8 cellular contexts compared by ENCODE assay signal in the genomic region with DNA sequence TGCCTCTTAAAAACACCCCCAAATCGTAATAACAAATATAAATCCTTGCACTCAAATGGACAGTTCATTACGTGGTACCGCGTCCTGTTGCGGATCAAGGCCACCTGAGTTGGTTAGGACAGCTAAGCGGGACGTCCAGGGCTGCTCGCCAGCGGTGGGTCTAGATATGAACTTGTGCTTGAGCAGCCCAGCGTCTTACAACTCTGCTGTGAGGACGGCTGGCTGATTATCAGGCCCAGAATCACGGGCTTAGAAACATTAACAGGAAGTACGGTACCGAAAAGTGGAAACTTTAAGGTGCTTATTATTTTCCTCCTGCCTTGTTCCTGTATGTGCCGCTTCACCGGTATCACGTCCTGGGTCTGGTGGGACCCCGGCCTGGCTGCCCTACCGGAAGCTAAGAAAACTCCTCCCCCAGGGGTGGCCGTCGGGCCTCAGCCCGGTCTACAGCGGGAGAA. TPM values are rescaled to one million over a fixed set of nuclear protein-coding genes. Genes with fewer than 3 reads are reported as not detected.
A peak's percentile ranks its signal among the peaks of the same experiment; 100 is the strongest.
DNase-seq lines count a peak whose midpoint lies in the region; ATAC-seq and TF ChIP-seq lines count a peak whose summit lies in the region.

No MANE protein-coding gene starts in this region.

- H3K4me1 Mint-ChIP-seq in activated CD4-positive, alpha-beta T cell treated with anti-CD3 and anti-CD28 coated beads for 36 hours: peaks cover 39% of the 10 kb centered on the region
- H3K4me1 Mint-ChIP-seq in naive thymus-derived CD8-positive, alpha-beta T cell: peaks cover 30 to 47% (median 39%) of the 10 kb centered on the region in 4 donors

- H3K9me3 ChIP-seq in Panc1 (ENCODE audit: control insufficient read depth, insufficient read depth, low read depth, low read length) (no peaks in the 10 kb centered on the region), duodenal mucosa (ENCODE audit: control insufficient read depth in 1 of 2, low read length in 2 of 2) (no peaks in the 10 kb centered on the region)

- no peaks in the 10 kb centered on the region for H3K9me3 Mint-ChIP-seq in activated CD4-positive, alpha-beta T cell treated with anti-CD3 and anti-CD28 coated beads for 36 hours (ENCODE audit: low read depth)
- peaks cover 0 to 5% (median 0%) of the 10 kb centered on the region in 9 donors for H3K9me3 Mint-ChIP-seq in naive thymus-derived CD8-positive, alpha-beta T cell

- no peak for ATAC-seq in activated CD4-positive, alpha-beta T cell treated with anti-CD3 and anti-CD28 coated beads for 36 hours
- peak; percentile 45 for ATAC-seq in HG02885 (IDR thresholded peaks at IDR 0.05; ENCODE audit: poor library complexity, unreplicated experiment)
- ATAC-seq in Panc1: no peak
- ATAC-seq in naive thymus-derived CD8-positive, alpha-beta T cell: no peak
- ATAC-seq in activated CD4-positive, CD25-positive, alpha-beta regulatory T cell treated with anti-CD3 and anti-CD28 coated beads, Interleukin-2, amount 50 U/mL, for 24 hours: no peak

- TF ChIP-seq CTCF in Panc1 (IDR thresholded peaks at IDR 0.05): no peak

- H3K27ac ChIP-seq in Panc1 (ENCODE audit: low read length) (peak overlapping the region; percentile 87), duodenal mucosa (ENCODE audit: low read depth, low read length) (peak overlapping the region; percentile 99)

- H3K9ac ChIP-seq in duodenal mucosa (ENCODE audit: low read depth in 1 of 2, low read length in 2 of 2): peak overlapping the region in 1 of 2 donors; percentile 76

- no peaks in the 10 kb centered on the region for H3K27me3 Mint-ChIP-seq in activated CD4-positive, alpha-beta T cell treated with anti-CD3 and anti-CD28 coated beads for 36 hours
- no peaks in the 10 kb centered on the region for H3K27me3 Mint-ChIP-seq in naive thymus-derived CD8-positive, alpha-beta T cell

- H3K36me3 ChIP-seq in Panc1 (ENCODE audit: control insufficient read depth, insufficient read depth, low read length): peaks cover 9% of the 10 kb centered on the region; the same call in 1 of the 2 replicates
- peaks cover 1 to 8% of the 10 kb centered on the region in 2 donors for H3K36me3 ChIP-seq in duodenal mucosa (ENCODE audit: control insufficient read depth in 1 of 2, insufficient read depth in 2 of 2, low read length in 2 of 2)

- TSS peak; percentile 88 for BruUV-seq in Panc1 (replicated peaks; lab: Mats Ljungman, UMichigan)

- intact Hi-C loops in activated CD4-positive, alpha-beta T cell treated with anti-CD3 and anti-CD28 coated beads for 36 hours (cut with DNase I, micrococcal nuclease): loop anchor here (1.0 to 10.0 kb wide), 20 partner anchors 26 to 925 kb away; partner anchors contain the start of genes KCTD5 (in 2 of the 2), ABCA3 (in 1 of the 2), ATP6V0C (in 1 of the 2) and CCNF (in 1 of the 2)
- intact Hi-C loops in Panc1 (cut with micrococcal nuclease; ENCODE audit: unreplicated experiment): no loop called here

- in situ Hi-C loops in Panc1 (cut with HindIII; ENCODE audit: low pct_unique_long_range_greater_than_20kb, low sequenced_read_pairs) (no loop called here), KBM-7 (cut with MboI; ENCODE audit: low pct_unique_long_range_greater_than_20kb, low sequenced_read_pairs) (no loop called here)

- peak overlapping the region; percentile 98 for H3K27ac Mint-ChIP-seq in activated CD4-positive, alpha-beta T cell treated with anti-CD3 and anti-CD28 coated beads for 36 hours
- H3K27ac Mint-ChIP-seq in naive thymus-derived CD8-positive, alpha-beta T cell: peak overlapping the region; percentile 98 to 99 (median 99)

- H3K36me3 Mint-ChIP-seq in activated CD4-positive, alpha-beta T cell treated with anti-CD3 and anti-CD28 coated beads for 36 hours (ENCODE audit: low read depth): peaks cover 40% of the 10 kb centered on the region
- peaks cover 0 to 30% (median 6%) of the 10 kb centered on the region in 3 donors for H3K36me3 Mint-ChIP-seq in naive thymus-derived CD8-positive, alpha-beta T cell

- H3K27me3 ChIP-seq in Panc1 (ENCODE audit: control insufficient read depth, insufficient read depth, low read length) (no peaks in the 10 kb centered on the region), duodenal mucosa (ENCODE audit: control insufficient read depth in 1 of 2, insufficient read depth in 2 of 2, low read length in 2 of 2) (no peaks in the 10 kb centered on the region)

- peak overlapping the region; percentile 99 for H3K4me3 Mint-ChIP-seq in activated CD4-positive, alpha-beta T cell treated with anti-CD3 and anti-CD28 coated beads for 36 hours
- peak overlapping the region in 8 of 10 donors; percentile 62 to 95 (median 86) for H3K4me3 Mint-ChIP-seq in naive thymus-derived CD8-positive, alpha-beta T cell

- H3K4me1 ChIP-seq in Panc1 (ENCODE audit: control insufficient read depth, insufficient read depth, low read length) (peaks cover 18% of the 10 kb centered on the region), duodenal mucosa (ENCODE audit: control insufficient read depth in 1 of 2, insufficient read depth in 2 of 2, low read length in 2 of 2) (peaks cover 32 to 34% of the 10 kb centered on the region in 2 donors)

- CTCF ChIA-PET in activated CD4-positive, alpha-beta T cell treated with anti-CD3 and anti-CD28 coated beads for 36 hours (lab: Charles Lee): interaction anchor here (1.7 kb wide), 1 partner anchor 23 kb away, joined by 3 read pairs; no protein-coding TSS in a partner anchor
- CTCF ChIA-PET in Panc1 (lab: Charles Lee): no interaction called here

- peak overlapping the region; percentile 81 to 84 for H3K4me3 ChIP-seq in Panc1 (ENCODE audit: low read depth in 2 of 2, low read length in 2 of 2)
- peak overlapping the region; percentile 81 to 97 for H3K4me3 ChIP-seq in duodenal mucosa (ENCODE audit: low read depth in 1 of 2, low read length in 2 of 2)

- DNase-seq in activated CD4-positive, alpha-beta T cell treated with anti-CD3 and anti-CD28 coated beads for 36 hours: peak; percentile 33
- DNase-seq in activated CD4-positive, alpha-beta T cell treated with anti-CD3 and anti-CD28 coated beads for 48 hours: no peak
- no peak for DNase-seq in Panc1 (ENCODE audit: low read depth, low spot score)
- DNase-seq in naive thymus-derived CD8-positive, alpha-beta T cell: no peak
- DNase-seq in KBM-7: no peak

- POLR2A ChIA-PET in activated CD4-positive, alpha-beta T cell treated with anti-CD3 and anti-CD28 coated beads for 36 hours (lab: Charles Lee): interaction anchor here (0.8 to 3.4 kb wide), 3 partner anchors 24 to 596 kb away, joined by 3 to 26 read pairs (median 9); partner anchors contain the start of genes ELOB, KCTD5 and TRAF7
- POLR2A ChIA-PET in Panc1 (lab: Charles Lee): no interaction called here
- POLR2A ChIA-PET in naive thymus-derived CD8-positive, alpha-beta T cell (lab: Charles Lee): interaction anchor here (0.8 to 5.5 kb wide), 8 partner anchors 11 to 161 kb away, joined by 3 to 128 read pairs (median 4); partner anchors contain the start of genes ELOB, FLYWCH1 and KCTD5

RNA-seq across cellular contexts. Expression of gene SRRM2, which starts 0.8 kb away (rescaled TPM):
- 100 to 1,000 TPM; 517 to 598 TPM for total RNA-seq in activated CD4-positive, alpha-beta T cell treated with anti-CD3 and anti-CD28 coated beads for 36 hours
- total RNA-seq in Panc1 (2021; ENCODE audit: unreplicated experiment): 617 TPM
- polyA plus RNA-seq in Panc1 (2012; ENCODE audit: insufficient read length): 618 TPM
- 100 to 1,000 TPM; 927 to 965 TPM for total RNA-seq in naive thymus-derived CD8-positive, alpha-beta T cell
- 100 to 1,000 TPM in 1 of 3 donors, 10 to 100 TPM in 2; 25.5 to 110 (median 62.4) TPM for polyA plus RNA-seq in naive thymus-derived CD8-positive, alpha-beta T cell

RNA-seq across cellular contexts. Expression of gene ELOB, which starts 25.5 kb away (rescaled TPM):
- 100 to 1,000 TPM; 268 to 269 TPM for total RNA-seq in activated CD4-positive, alpha-beta T cell treated with anti-CD3 and anti-CD28 coated beads for 36 hours
- 642 TPM for total RNA-seq in Panc1 (2021; ENCODE audit: unreplicated experiment)
- 2,232 TPM for polyA plus RNA-seq in Panc1 (2012; ENCODE audit: insufficient read length)
- total RNA-seq in naive thymus-derived CD8-positive, alpha-beta T cell: 100 to 1,000 TPM; 121 to 137 TPM
- 100 to 1,000 TPM; 230 to 301 (median 288) TPM for polyA plus RNA-seq in naive thymus-derived CD8-positive, alpha-beta T cell

RNA-seq across cellular contexts. Expression of gene PRSS27, which starts 31.6 kb away (rescaled TPM):
- total RNA-seq in activated CD4-positive, alpha-beta T cell treated with anti-CD3 and anti-CD28 coated beads for 36 hours: 1 to 10 TPM; 2.3 to 2.4 TPM
- 3.3 TPM for total RNA-seq in Panc1 (2021; ENCODE audit: unreplicated experiment)
- polyA plus RNA-seq in Panc1 (2012; ENCODE audit: insufficient read length): 7.8 TPM
- 1 to 10 TPM in 1 of 2 experiments, under 1 TPM in 1; 0.81 to 1.2 TPM for total RNA-seq in naive thymus-derived CD8-positive, alpha-beta T cell
- under 1 TPM in 1 of 3 donors, not detected in 2; 0.06 TPM for polyA plus RNA-seq in naive thymus-derived CD8-positive, alpha-beta T cell

RNA-seq across cellular contexts. Expression of gene PRSS33, which starts 35.8 kb away (rescaled TPM):
- not detected for total RNA-seq in activated CD4-positive, alpha-beta T cell treated with anti-CD3 and anti-CD28 coated beads for 36 hours
- total RNA-seq in Panc1 (2021; ENCODE audit: unreplicated experiment): 0.59 TPM
- polyA plus RNA-seq in Panc1 (2012; ENCODE audit: insufficient read length): 0.47 TPM
- not detected for total RNA-seq in naive thymus-derived CD8-positive, alpha-beta T cell
- under 1 TPM in 1 of 3 donors, not detected in 2; 0.99 TPM for polyA plus RNA-seq in naive thymus-derived CD8-positive, alpha-beta T cell

RNA-seq across cellular contexts. Expression of gene PRSS41, which starts 46.7 kb away (rescaled TPM):
- not detected for total RNA-seq in activated CD4-positive, alpha-beta T cell treated with anti-CD3 and anti-CD28 coated beads for 36 hours
- not detected for total RNA-seq in Panc1 (2021; ENCODE audit: unreplicated experiment)
- polyA plus RNA-seq in Panc1 (2012; ENCODE audit: insufficient read length): not detected
- total RNA-seq in naive thymus-derived CD8-positive, alpha-beta T cell: not detected
- not detected for polyA plus RNA-seq in naive thymus-derived CD8-positive, alpha-beta T cell
